Comparison of ENCODE assay signal across 8 cellular contexts in the genomic region with DNA sequence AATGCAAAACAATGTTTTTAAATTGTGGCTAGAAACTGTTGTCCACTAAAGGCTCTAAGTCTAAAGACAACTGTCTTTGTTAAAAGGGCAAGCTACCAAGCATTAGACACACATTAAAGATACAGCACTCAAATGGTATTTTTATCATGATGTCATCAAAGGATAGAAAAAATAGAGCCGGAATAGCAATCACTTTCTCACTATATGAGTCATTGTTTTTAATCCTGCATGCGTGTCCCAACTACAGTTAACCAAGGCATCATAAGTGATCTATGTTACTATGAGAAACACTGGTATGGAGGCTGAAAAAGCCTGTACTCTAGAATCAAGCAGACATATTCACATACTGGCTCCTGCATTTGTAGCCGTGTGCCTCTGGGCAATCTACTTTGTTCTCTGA. TPM values are rescaled to one million over a fixed set of nuclear protein-coding genes. Genes with fewer than 3 reads are reported as not detected.
DNase-seq lines count a peak whose midpoint lies in the region; ATAC-seq, FAIRE-seq and TF ChIP-seq lines count a peak whose summit lies in the region.

No MANE protein-coding gene starts in this region.

- peaks cover 41% of the 10 kb centered on the region for H3K4me1 Mint-ChIP-seq in osteocyte (ENCODE audit: unreplicated experiment)

- H3K27ac Mint-ChIP-seq in osteocyte (ENCODE audit: unreplicated experiment): peak overlapping the region; percentile 99

- TF ChIP-seq CTCF in NB4 (IDR thresholded peaks at IDR 0.05; ENCODE audit: low read depth, low read length): no peak
- no peak for TF ChIP-seq CTCF in osteocyte (IDR thresholded peaks at IDR 0.05)

- no peak for FAIRE-seq in frontal cortex (lab: Jason Lieb, UNC)

- H3K4me3 ChIP-seq in NB4 (ENCODE audit: low read depth, low read length): peak overlapping the region; percentile 90

- DNase-seq in Caki2 (ENCODE audit: low read depth): peak; percentile 72
- peak; percentile 50 for DNase-seq in NB4 (ENCODE audit: low read depth)
- peak; percentile 14 for DNase-seq in effector CD4-positive, alpha-beta T cell
- no peak for DNase-seq in osteocyte (ENCODE audit: extremely low spot score, unreplicated experiment)
- no peak for DNase-seq in frontal cortex (ENCODE audit: low spot score in 2 of 2)
- DNase-seq in hippocampal formation (lab: John Stamatoyannopoulos, UW): no peak
- DNase-seq in sciatic nerve (ENCODE audit: low spot score): no peak

- H3K9me3 Mint-ChIP-seq in osteocyte (ENCODE audit: unreplicated experiment): no peaks in the 10 kb centered on the region

- TF ChIP-seq POLR2A in NB4 (IDR thresholded peaks at IDR 0.05; ENCODE audit: extremely low read depth, insufficient read length): no peak

- in situ Hi-C loops in Caki2 (cut with HindIII; ENCODE audit: low pct_unique_long_range_greater_than_20kb, low sequenced_read_pairs): no loop called here

- no peak for ATAC-seq in sciatic nerve
- ATAC-seq in HG03439 (IDR thresholded peaks at IDR 0.05; ENCODE audit: unreplicated experiment): no peak

- peaks cover 5% of the 10 kb centered on the region for H3K36me3 Mint-ChIP-seq in osteocyte (ENCODE audit: unreplicated experiment)

- intact Hi-C loops in sciatic nerve (cut with DNase I): no loop called here

- no peaks in the 10 kb centered on the region for H3K27me3 Mint-ChIP-seq in osteocyte (ENCODE audit: unreplicated experiment)

- H3K4me3 Mint-ChIP-seq in osteocyte (ENCODE audit: unreplicated experiment): no peak overlapping the region

RNA-seq across cellular contexts. Expression of a gene that starts 1.9 kb away (rescaled TPM):
- 30.0 and 42.0 TPM in 2 replicates for total RNA-seq in Caki2 (2014; rRNA removed; shearing (Covaris generic); ENCODE audit: low replicate concordance)
- 102 and 104 TPM in 2 replicates for total RNA-seq in osteocyte
- total RNA-seq in frontal cortex: 297 TPM
- total RNA-seq in sciatic nerve: 143 TPM

Comparison
In these comparisons a context has a peak if more than half of its experiments do, and no peak if none do; other contexts are left out.
1. DNase-seq: peak in Caki2 (single experiment), NB4 (single experiment) and effector CD4-positive, alpha-beta T cell (single experiment); none in osteocyte (single experiment), frontal cortex (0 of 2), hippocampal formation (0 of 2) and sciatic nerve (single experiment).